10 cellular contexts compared by ENCODE assay signal in the genomic region with DNA sequence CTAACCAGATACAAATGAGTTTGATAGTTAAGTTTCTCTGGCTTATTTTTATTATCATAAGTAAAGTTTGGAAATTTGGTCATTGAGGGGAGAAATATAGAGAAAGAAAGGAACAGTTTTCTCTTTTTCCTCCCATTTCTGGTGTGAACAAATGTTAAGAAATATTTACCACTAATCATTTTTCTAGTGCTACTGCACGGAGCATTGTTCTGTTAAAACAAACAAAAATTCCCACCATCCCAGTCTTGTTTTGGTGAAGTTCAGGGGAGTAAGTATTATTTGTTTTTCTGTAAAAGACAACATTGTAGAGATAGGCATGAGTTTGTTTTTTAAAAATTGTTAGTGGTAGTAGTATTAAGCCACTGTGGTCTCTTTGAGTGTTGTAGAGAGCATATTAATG.
DNase-seq lines count a peak whose midpoint lies in the region; ATAC-seq and TF ChIP-seq lines count a peak whose summit lies in the region.
"Had no signal": no experiment of that assay in that cellular context is flagged by ENCODE, and none has a peak within 500 bp of the region (broad histone marks: within the 10 kb centered on the region; RNA-seq: fewer than 3 reads in every experiment).

No MANE protein-coding gene starts in this region.

- peak overlapping the region; percentile 86 to 96 (median 92) for H3K27ac Mint-ChIP-seq in CD14-positive monocyte
- H3K27ac Mint-ChIP-seq in activated naive CD4-positive, alpha-beta T cell treated with anti-CD3 and anti-CD28 coated beads, Interleukin-2, amount 50 U/mL, for 72 hours: no peak overlapping the region

- peaks cover 0 to 42% of the 10 kb centered on the region in 2 donors for H3K4me1 ChIP-seq in right atrium auricular region

- intact Hi-C loops in CD14-positive monocyte (cut with micrococcal nuclease): loop anchor here (5.0 to 10.0 kb wide), 2 partner anchors 50 to 132 kb away; no protein-coding TSS in a partner anchor

- no peaks in the 10 kb centered on the region for H3K27me3 ChIP-seq in right atrium auricular region

- H3K27ac ChIP-seq in VCaP (peak overlapping the region; percentile 84), right atrium auricular region (peak overlapping the region; percentile 63 to 71)

- no peak for ATAC-seq in activated naive CD4-positive, alpha-beta T cell treated with anti-CD3 and anti-CD28 coated beads, Interleukin-2, amount 50 U/mL, for 72 hours
- no peak for ATAC-seq in GM18909 (IDR thresholded peaks at IDR 0.05; ENCODE audit: poor library complexity, unreplicated experiment)

- peaks cover 52% of the 10 kb centered on the region for H3K4me1 Mint-ChIP-seq in CD14-positive monocyte

- H3K36me3 Mint-ChIP-seq in CD14-positive monocyte: peaks cover 13 to 18% of the 10 kb centered on the region in 2 donors
- H3K36me3 Mint-ChIP-seq in activated naive CD4-positive, alpha-beta T cell treated with anti-CD3 and anti-CD28 coated beads, Interleukin-2, amount 50 U/mL, for 72 hours: no peaks in the 10 kb centered on the region

- TF ChIP-seq CTCF in CD14-positive monocyte (IDR thresholded peaks at IDR 0.05): no peak
- no peak for TF ChIP-seq CTCF in VCaP (conservative IDR thresholded peaks at IDR 0.05)
- TF ChIP-seq CTCF in right atrium auricular region (IDR thresholded peaks at IDR 0.05): no peak

- peak overlapping the region; percentile 34 to 44 for H3K4me3 ChIP-seq in right atrium auricular region
- peak overlapping the region; percentile 30 for H3K4me3 ChIP-seq in skeletal muscle cell (ENCODE audit: low read depth, low read length)

- peak overlapping the region; percentile 81 to 91 for H3K4me3 Mint-ChIP-seq in CD14-positive monocyte

- no peaks in the 10 kb centered on the region for H3K9me3 ChIP-seq in right atrium auricular region

- H3K27me3 Mint-ChIP-seq in CD14-positive monocyte (ENCODE audit: low read depth in 3 of 3): no peaks in the 10 kb centered on the region

- no peaks in the 10 kb centered on the region for H3K9me3 Mint-ChIP-seq in CD14-positive monocyte
- no peaks in the 10 kb centered on the region for H3K9me3 Mint-ChIP-seq in activated naive CD4-positive, alpha-beta T cell treated with anti-CD3 and anti-CD28 coated beads, Interleukin-2, amount 50 U/mL, for 72 hours

- H3K36me3 ChIP-seq in right atrium auricular region: no peaks in the 10 kb centered on the region

- DNase-seq in CD14-positive monocyte (ENCODE audit: low spot score) (no peak), right atrium auricular region (ENCODE audit: low spot score) (no peak), skeletal muscle cell (ENCODE audit: low read depth) (no peak), hypothalamus (lab: John Stamatoyannopoulos, UW) (no peak), NCI-H2081 treated with DMSO at 0.1 percent for 48 hours (lab: John Stamatoyannopoulos, UW) (no peak)
- no peak for DNase-seq in activated naive CD4-positive, alpha-beta T cell treated with anti-CD3 and anti-CD28 coated beads, Interleukin-2, amount 50 U/mL, for 72 hours (ENCODE audit: low spot score in 2 of 2)
- DNase-seq: activated CD4-positive, alpha-beta T cell treated with anti-CD3 and anti-CD28 coated beads, Interleukin-2, amount 50 U/mL, for 1 hour; effector CD8-positive, alpha-beta T cell had no signal

Comparison
In these comparisons a context has a peak if more than half of its experiments do, and no peak if none do; other contexts are left out.
1. H3K27ac Mint-ChIP-seq: peak in CD14-positive monocyte (7 of 7); none in activated naive CD4-positive, alpha-beta T cell treated with anti-CD3 and anti-CD28 coated beads, Interleukin-2, amount 50 U/mL, for 72 hours (0 of 2).